Comparison of ENCODE assay signal across 16 cellular contexts in the genomic region with DNA sequence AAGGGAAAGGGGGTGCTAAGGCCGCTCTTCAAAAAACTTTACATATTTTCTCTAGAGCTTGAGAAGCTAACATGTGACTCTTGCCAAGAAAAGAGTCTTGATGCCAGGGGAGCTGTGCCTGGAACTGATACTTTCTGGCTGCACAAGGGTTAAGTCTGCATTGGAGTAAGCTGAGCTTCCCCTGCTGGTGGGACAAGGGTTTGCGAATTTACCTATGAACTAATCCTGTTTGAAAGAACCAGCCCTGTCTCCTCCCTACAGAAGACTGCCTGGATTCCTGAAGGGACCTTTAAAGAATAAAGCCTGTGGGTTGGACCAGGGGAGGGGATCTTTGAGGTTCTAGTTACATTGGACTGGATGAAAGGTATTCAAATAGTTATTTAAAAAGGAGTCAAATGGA. TPM values are rescaled to one million over a fixed set of nuclear protein-coding genes. Genes with fewer than 3 reads are reported as not detected.
DNase-seq lines count a peak whose midpoint lies in the region; ATAC-seq, FAIRE-seq and TF ChIP-seq lines count a peak whose summit lies in the region.
"Had no signal": no experiment of that assay in that cellular context is flagged by ENCODE, and none has a peak within 500 bp of the region (broad histone marks: within the 10 kb centered on the region; RNA-seq: fewer than 3 reads in every experiment).

No MANE protein-coding gene starts in this region.

- H3K4me2 ChIP-seq in trophoblast cell (ENCODE audit: low read length): no peak overlapping the region

- no peak overlapping the region for H2BK12ac ChIP-seq in trophoblast cell (ENCODE audit: low read length)

- H3K4ac ChIP-seq in trophoblast cell (ENCODE audit: low read depth, low read length): no peak overlapping the region

- intact Hi-C loops in uterus (cut with DNase I; ENCODE audit: low total_unique reads): no loop called here

- H3K27me3 ChIP-seq in RWPE2 (ENCODE audit: insufficient read depth, poor library complexity, severe bottlenecking) (no peaks in the 10 kb centered on the region), trophoblast cell (ENCODE audit: insufficient read depth, low read length) (no peaks in the 10 kb centered on the region), uterus (no peaks in the 10 kb centered on the region)
- H3K27me3 ChIP-seq: ascending aorta, vagina had no signal

- no peak overlapping the region for H3K18ac ChIP-seq in trophoblast cell (ENCODE audit: low read length)

- no peaks in the 10 kb centered on the region for H3K79me1 ChIP-seq in trophoblast cell (ENCODE audit: low read length)

- ATAC-seq in RWPE2 (ENCODE audit: low read depth): no peak
- ATAC-seq in HG03442 (IDR thresholded peaks at IDR 0.05; ENCODE audit: unreplicated experiment): no peak
- ATAC-seq: esophagus mucosa had no signal

- FAIRE-seq in frontal cortex (lab: Jason Lieb, UNC): no peak

- no peak overlapping the region for H2BK120ac ChIP-seq in trophoblast cell (ENCODE audit: insufficient read depth, low read length, poor library complexity)

- DNase-seq in AG10803 (ENCODE audit: low read depth) (no peak), RWPE2 (ENCODE audit: low spot score) (no peak), glomerular visceral epithelial cell (ENCODE audit: extremely low spot score) (peak; percentile 3), trophoblast cell (no peak), frontal cortex (ENCODE audit: low spot score in 2 of 2) (no peak), uterus (no peak)
- DNase-seq: COR-L47, left ventricle myocardium inferior, NCI-H1436, T-helper 2 cell had no signal

- H3K27ac ChIP-seq in RWPE2 (ENCODE audit: poor library complexity, severe bottlenecking): no peak overlapping the region
- no peak overlapping the region for H3K27ac ChIP-seq in trophoblast cell (ENCODE audit: low read depth, low read length)
- H3K27ac ChIP-seq in uterus: no peak overlapping the region
- H3K27ac ChIP-seq: ascending aorta, HL-60, left ventricle myocardium inferior, vagina had no signal

- H4K8ac ChIP-seq in trophoblast cell (ENCODE audit: low read depth, low read length): no peak overlapping the region

- no CpG with 5 or more reads among the region's 2 CpGs for WGBS in trophoblast cell (ENCODE audit: extremely low coverage, insufficient coverage, insufficient read length)

- H3K4me3 ChIP-seq in AG10803 (ENCODE audit: low read length) (no peak overlapping the region), RWPE2 (ENCODE audit: severe bottlenecking) (no peak overlapping the region), trophoblast cell (ENCODE audit: low read depth, low read length) (no peak overlapping the region), uterus (no peak overlapping the region)
- H3K4me3 ChIP-seq: ascending aorta, left ventricle myocardium inferior, vagina had no signal

- no peak overlapping the region for H2AFZ ChIP-seq in trophoblast cell (ENCODE audit: insufficient read depth, low read length, poor library complexity)

- H3K9ac ChIP-seq in trophoblast cell (ENCODE audit: low read length): no peak overlapping the region

- H3K36me3 ChIP-seq in RWPE2 (ENCODE audit: low read depth) (no peaks in the 10 kb centered on the region), trophoblast cell (ENCODE audit: control insufficient read depth in 1 of 2, insufficient read depth in 2 of 2, low read length in 2 of 2) (no peaks in the 10 kb centered on the region), uterus (no peaks in the 10 kb centered on the region)
- H3K36me3 ChIP-seq: ascending aorta, left ventricle myocardium inferior, vagina had no signal

- no peak overlapping the region for H4K91ac ChIP-seq in trophoblast cell (ENCODE audit: low read depth, low read length)

- H3K79me2 ChIP-seq in trophoblast cell (ENCODE audit: control insufficient read depth, insufficient read depth, low read length, poor library complexity): no peaks in the 10 kb centered on the region

- TF ChIP-seq CTCF in AG10803 (conservative IDR thresholded peaks at IDR 0.05; ENCODE audit: low read length) (peak; percentile 35), GM12874 (IDR thresholded peaks at IDR 0.05; ENCODE audit: insufficient read depth, low read depth, low read length) (0 out of 2 replicates have a peak, but pooled peaks have one; percentile 8), RWPE2 (IDR thresholded peaks at IDR 0.05; ENCODE audit: poor library complexity, severe bottlenecking) (peak; percentile 30), uterus (IDR thresholded peaks at IDR 0.05) (no peak)

- H3K23ac ChIP-seq in trophoblast cell (ENCODE audit: low read length): no peak overlapping the region

- no peak overlapping the region for H3K14ac ChIP-seq in trophoblast cell (ENCODE audit: low read length)

- H3K4me1 ChIP-seq in RWPE2 (ENCODE audit: insufficient read depth, poor library complexity, severe bottlenecking) (no peaks in the 10 kb centered on the region), trophoblast cell (ENCODE audit: control insufficient read depth in 1 of 2, insufficient read depth in 2 of 2, low read length in 2 of 2) (no peaks in the 10 kb centered on the region), uterus (no peaks in the 10 kb centered on the region)
- H3K4me1 ChIP-seq: ascending aorta, left ventricle myocardium inferior, vagina had no signal

- no peak overlapping the region for H2BK5ac ChIP-seq in trophoblast cell (ENCODE audit: low read depth, low read length, poor library complexity)

- no peak overlapping the region for H4K12ac ChIP-seq in trophoblast cell (ENCODE audit: low read depth, low read length)

- no peak overlapping the region for H2AK5ac ChIP-seq in trophoblast cell (ENCODE audit: low read length)

- TF ChIP-seq POLR2A in uterus (IDR thresholded peaks at IDR 0.05): no peak

- H3K9me3 ChIP-seq in RWPE2 (ENCODE audit: severe bottlenecking) (no peaks in the 10 kb centered on the region), trophoblast cell (ENCODE audit: insufficient read depth, low read depth, low read length) (no peaks in the 10 kb centered on the region), uterus (no peaks in the 10 kb centered on the region)
- H3K9me3 ChIP-seq: ascending aorta, left ventricle myocardium inferior, vagina had no signal

RNA-seq across cellular contexts. Expression of gene EPHA3, which starts 58.3 kb away (rescaled TPM):
- 0.01 TPM in 2 replicates for polyA plus RNA-seq in trophoblast cell (2013)
- total RNA-seq in frontal cortex: 136 TPM
- 10 to 100 TPM in 3 of 4 donors, 1 to 10 TPM in 1; 5.6 to 63.0 (median 16.6) TPM for total RNA-seq in uterus

Comparison
In these comparisons a context has a peak if more than half of its experiments do, and no peak if none do; other contexts are left out.
1. CTCF ChIP-seq: peak in AG10803 (single experiment), GM12874 (single experiment) and RWPE2 (single experiment); none in uterus (0 of 4).